Comparison of ENCODE assay signal across 19 cellular contexts in the genomic region with DNA sequence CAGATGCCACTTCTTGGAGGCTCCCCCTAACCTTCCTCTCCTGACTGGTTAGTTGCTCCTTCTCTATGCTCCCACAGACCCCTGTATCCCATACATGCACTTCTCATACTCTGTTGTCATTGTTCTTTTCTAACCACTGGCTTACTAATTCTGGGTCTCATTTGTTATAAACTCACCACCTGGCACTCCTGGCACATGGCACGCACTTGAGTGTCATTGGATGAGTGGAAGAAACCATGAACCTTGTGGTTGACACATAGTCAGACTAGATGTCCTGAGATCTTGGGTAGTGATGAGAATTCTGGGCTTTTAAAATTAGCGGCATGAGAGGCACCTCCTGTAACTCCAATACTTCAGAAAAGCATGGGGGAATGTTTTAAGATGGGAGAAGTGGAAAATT. TPM values are rescaled to one million over a fixed set of nuclear protein-coding genes. Genes with fewer than 3 reads are reported as not detected.
DNase-seq lines count a peak whose midpoint lies in the region; ATAC-seq, FAIRE-seq and TF ChIP-seq lines count a peak whose summit lies in the region.
"Had no signal": no experiment of that assay in that cellular context is flagged by ENCODE, and none has a peak within 500 bp of the region (broad histone marks: within the 10 kb centered on the region; RNA-seq: fewer than 3 reads in every experiment).

No MANE protein-coding gene starts in this region.

- peak; percentile 37 for DNase-seq in activated CD4-positive, alpha-beta T cell treated with anti-CD3 and anti-CD28 coated beads for 36 hours
- no peak for DNase-seq in activated CD4-positive, alpha-beta T cell treated with anti-CD3 and anti-CD28 coated beads for 4 hours
- DNase-seq in activated naive CD8-positive, alpha-beta T cell treated with anti-CD3 and anti-CD28 coated beads for 36 hours: no peak
- DNase-seq in H1 (ENCODE audit: low read depth in 1 of 2, low spot score in 2 of 2) (no peak), mesenchymal stem cell (no peak), NCI-H446 treated with DMSO at 0.1 percent for 48 hours (lab: John Stamatoyannopoulos, UW) (no peak)
- no peak for DNase-seq in stimulated activated naive CD8-positive, alpha-beta T cell treated with anti-CD3 and anti-CD28 coated beads, Interleukin-15, amount 100 ng/mL, for 72 hours
- DNase-seq: CD8-positive, alpha-beta memory T cell; DMS79 treated with DMSO at 0.1 percent for 48 hours; HCEC 1CT; NCI-H1417; NCI-H187 treated with DMSO at 0.1 percent for 48 hours; NCI-H748 treated with DMSO at 0.1 percent for 48 hours; RPMI8226 had no signal

- peaks cover 3% of the 10 kb centered on the region for H3K36me3 Mint-ChIP-seq in activated CD4-positive, alpha-beta T cell treated with anti-CD3 and anti-CD28 coated beads for 36 hours (ENCODE audit: low read depth)
- peaks cover 2% of the 10 kb centered on the region for H3K36me3 Mint-ChIP-seq in activated naive CD8-positive, alpha-beta T cell
- H3K36me3 Mint-ChIP-seq in activated naive CD8-positive, alpha-beta T cell treated with anti-CD3 and anti-CD28 coated beads for 36 hours: peaks cover 3% of the 10 kb centered on the region

- no peak for TF ChIP-seq RAD21 in H1 (IDR thresholded peaks at IDR 0.05 in 1 of 2, conservative IDR thresholded peaks at IDR 0.05 in 1 of 2; ENCODE audit: low read depth in 2 of 2, low read length in 2 of 2)

- peaks cover 35% of the 10 kb centered on the region for H3K4me1 Mint-ChIP-seq in activated CD4-positive, alpha-beta T cell treated with anti-CD3 and anti-CD28 coated beads for 36 hours
- peaks cover 34% of the 10 kb centered on the region for H3K4me1 Mint-ChIP-seq in activated naive CD8-positive, alpha-beta T cell (ENCODE audit: low read depth)
- peaks cover 27% of the 10 kb centered on the region for H3K4me1 Mint-ChIP-seq in activated naive CD8-positive, alpha-beta T cell treated with anti-CD3 and anti-CD28 coated beads for 36 hours
- H3K4me1 Mint-ChIP-seq in stimulated activated naive CD8-positive, alpha-beta T cell treated with anti-CD3 and anti-CD28 coated beads, Interleukin-15, amount 100 ng/mL, for 72 hours: peaks cover 38% of the 10 kb centered on the region

- H3K4me3 ChIP-seq in H1 (ENCODE audit: extremely low read depth in 1 of 4, insufficient read depth in 2 of 4, low read depth in 3 of 4, low read length in 4 of 4) (no peak overlapping the region), mesenchymal stem cell (ENCODE audit: insufficient read depth in 1 of 2, low read depth in 1 of 2, low read length in 2 of 2) (no peak overlapping the region)

- no peak overlapping the region for H3K56ac ChIP-seq in H1 (replicated peaks; ENCODE audit: insufficient read length, low read depth, low read length)

- H4K20me1 ChIP-seq in H1 (replicated peaks in 1 of 2; ENCODE audit: control insufficient read depth in 1 of 2, insufficient read depth in 2 of 2, low read length in 2 of 2): no peaks in the 10 kb centered on the region

- no peak for TF ChIP-seq CTCF in H1 (IDR thresholded peaks at IDR 0.05; ENCODE audit: control extremely low read depth in 1 of 3, insufficient read depth in 1 of 3, low read depth in 1 of 3, low read length in 3 of 3)

- H2BK12ac ChIP-seq in H1 (ENCODE audit: low read depth, low read length) (peak overlapping the region; percentile 52; the same call in 1 of the 2 replicates), mesenchymal stem cell (ENCODE audit: low read length in 2 of 2) (no peak overlapping the region)

- no peaks in the 10 kb centered on the region for H3K36me3 ChIP-seq in H1 (ENCODE audit: control insufficient read depth in 2 of 4, insufficient read depth in 4 of 4, low read length in 3 of 4)
- peaks cover 0 to 10% of the 10 kb centered on the region in 2 experiments for H3K36me3 ChIP-seq in mesenchymal stem cell (ENCODE audit: control insufficient read depth in 1 of 2, insufficient read depth in 2 of 2, low read depth in 1 of 2, low read length in 2 of 2)

- H3K23ac ChIP-seq in H1 (ENCODE audit: insufficient read length) (no peak overlapping the region), mesenchymal stem cell (ENCODE audit: low read length in 2 of 2) (no peak overlapping the region)

- H3K14ac ChIP-seq in H1 (ENCODE audit: insufficient read length): no peak overlapping the region
- H3K14ac ChIP-seq in mesenchymal stem cell (ENCODE audit: low read length in 2 of 2): no peak overlapping the region

- H4K91ac ChIP-seq in H1 (replicated peaks; ENCODE audit: insufficient read length, low read length) (no peak overlapping the region), mesenchymal stem cell (ENCODE audit: low read length) (no peak overlapping the region)

- H3K9me3 Mint-ChIP-seq in activated CD4-positive, alpha-beta T cell treated with anti-CD3 and anti-CD28 coated beads for 36 hours (ENCODE audit: low read depth): no peaks in the 10 kb centered on the region
- H3K9me3 Mint-ChIP-seq in activated naive CD8-positive, alpha-beta T cell (ENCODE audit: low read depth): no peaks in the 10 kb centered on the region
- H3K9me3 Mint-ChIP-seq in activated naive CD8-positive, alpha-beta T cell treated with anti-CD3 and anti-CD28 coated beads for 36 hours: no peaks in the 10 kb centered on the region
- H3K9me3 Mint-ChIP-seq in stimulated activated naive CD8-positive, alpha-beta T cell treated with anti-CD3 and anti-CD28 coated beads, Interleukin-15, amount 100 ng/mL, for 72 hours: no peaks in the 10 kb centered on the region
- H3K9me3 Mint-ChIP-seq: CD8-positive, alpha-beta memory T cell had no signal

- H2AK5ac ChIP-seq in H1 (ENCODE audit: low read depth, low read length) (no peak overlapping the region), mesenchymal stem cell (ENCODE audit: low read length, severe bottlenecking) (no peak overlapping the region)

- no peak overlapping the region for H2BK120ac ChIP-seq in H1 (replicated peaks; ENCODE audit: low read depth, low read length)
- H2BK120ac ChIP-seq in mesenchymal stem cell (ENCODE audit: low read depth, low read length): no peak overlapping the region

- no peak for FAIRE-seq in H1 (lab: Jason Lieb, UNC)
- FAIRE-seq: D721Med had no signal

- H2AFZ ChIP-seq in H1 (ENCODE audit: low read length) (no peak overlapping the region), mesenchymal stem cell (ENCODE audit: low read depth, low read length) (no peak overlapping the region)

- H3K9ac ChIP-seq in H1 (replicated peaks in 1 of 4; ENCODE audit: extremely low read depth in 1 of 4, low read depth in 3 of 4, low read length in 3 of 4) (no peak overlapping the region), mesenchymal stem cell (ENCODE audit: low read length) (no peak overlapping the region)

- H4K8ac ChIP-seq in H1 (ENCODE audit: extremely low read depth, insufficient read depth, low read length) (no peak overlapping the region), mesenchymal stem cell (ENCODE audit: low read length) (no peak overlapping the region)

- H3K4me1 ChIP-seq in H1 (replicated peaks in 1 of 4; ENCODE audit: control insufficient read depth in 3 of 4, insufficient read depth in 4 of 4, low read length in 3 of 4): peaks cover 0 to 2% (median under 1%) of the 10 kb centered on the region in 4 experiments; a peak in 4 of 7 replicates
- H3K4me1 ChIP-seq in mesenchymal stem cell (ENCODE audit: control insufficient read depth, insufficient read depth, low read depth, low read length): no peaks in the 10 kb centered on the region

- H3K9me3 ChIP-seq in H1 (ENCODE audit: insufficient read depth in 2 of 2, low read depth in 1 of 2, low read length in 1 of 2): no peaks in the 10 kb centered on the region
- H3K9me3 ChIP-seq in mesenchymal stem cell (ENCODE audit: control insufficient read depth, low read length): no peaks in the 10 kb centered on the region

- H3K4ac ChIP-seq in H1 (replicated peaks; ENCODE audit: insufficient read length, low read depth, low read length) (no peak overlapping the region), mesenchymal stem cell (ENCODE audit: low read depth in 1 of 2, low read length in 2 of 2) (no peak overlapping the region)

- H3K4me3 Mint-ChIP-seq in activated CD4-positive, alpha-beta T cell treated with anti-CD3 and anti-CD28 coated beads for 36 hours: no peak overlapping the region
- H3K4me3 Mint-ChIP-seq in activated naive CD8-positive, alpha-beta T cell: no peak overlapping the region
- no peak overlapping the region for H3K4me3 Mint-ChIP-seq in activated naive CD8-positive, alpha-beta T cell treated with anti-CD3 and anti-CD28 coated beads for 36 hours
- H3K4me3 Mint-ChIP-seq in stimulated activated naive CD8-positive, alpha-beta T cell treated with anti-CD3 and anti-CD28 coated beads, Interleukin-15, amount 100 ng/mL, for 72 hours: no peak overlapping the region
- H3K4me3 Mint-ChIP-seq: B cell; CD8-positive, alpha-beta memory T cell had no signal

- H3K27ac Mint-ChIP-seq in activated CD4-positive, alpha-beta T cell treated with anti-CD3 and anti-CD28 coated beads for 36 hours: no peak overlapping the region
- H3K27ac Mint-ChIP-seq in activated naive CD8-positive, alpha-beta T cell: peak overlapping the region; percentile 22
- H3K27ac Mint-ChIP-seq in activated naive CD8-positive, alpha-beta T cell treated with anti-CD3 and anti-CD28 coated beads for 36 hours: no peak overlapping the region
- no peak overlapping the region for H3K27ac Mint-ChIP-seq in stimulated activated naive CD8-positive, alpha-beta T cell treated with anti-CD3 and anti-CD28 coated beads, Interleukin-15, amount 100 ng/mL, for 72 hours
- H3K27ac Mint-ChIP-seq: B cell had no signal

- H2BK15ac ChIP-seq in H1 (ENCODE audit: low read length): no peak overlapping the region
- no peak overlapping the region for H2BK15ac ChIP-seq in mesenchymal stem cell (ENCODE audit: low read depth, poor library complexity, severe bottlenecking)

- no peaks in the 10 kb centered on the region for H3K79me2 ChIP-seq in H1 (ENCODE audit: control insufficient read depth in 1 of 2, insufficient read depth in 2 of 2, low read length in 2 of 2)

- H3K18ac ChIP-seq in H1 (ENCODE audit: extremely low read depth, low read length): no peak overlapping the region
- no peak overlapping the region for H3K18ac ChIP-seq in mesenchymal stem cell (ENCODE audit: low read depth in 1 of 2, low read length in 2 of 2)

- intact Hi-C loops in activated CD4-positive, alpha-beta T cell treated with anti-CD3 and anti-CD28 coated beads for 36 hours (cut with DNase I, micrococcal nuclease): no loop called here

- H2BK5ac ChIP-seq in H1 (ENCODE audit: low read depth, low read length): no peak overlapping the region
- no peak overlapping the region for H2BK5ac ChIP-seq in mesenchymal stem cell (ENCODE audit: low read depth, low read length, poor library complexity, severe bottlenecking)

- no peak overlapping the region for H3K4me2 ChIP-seq in H1 (ENCODE audit: insufficient read depth in 1 of 2, low read depth in 2 of 2, low read length in 2 of 2)
- no peak overlapping the region for H3K4me2 ChIP-seq in mesenchymal stem cell (ENCODE audit: low read length, poor library complexity, severe bottlenecking)

- POLR2A ChIA-PET in activated CD4-positive, alpha-beta T cell treated with anti-CD3 and anti-CD28 coated beads for 36 hours (lab: Charles Lee): no interaction called here
- POLR2A ChIA-PET in H1 (lab: Charles Lee; ENCODE audit: partially characterized antibody): no interaction called here

- no peak overlapping the region for H2BK20ac ChIP-seq in H1 (ENCODE audit: low read length)

- H3K27me3 ChIP-seq in H1 (replicated peaks in 1 of 4; ENCODE audit: control insufficient read depth in 3 of 4, extremely low read depth in 1 of 4, insufficient read depth in 3 of 4, low read length in 3 of 4) (no peaks in the 10 kb centered on the region; a peak in 1 of 7 replicates), mesenchymal stem cell (ENCODE audit: control insufficient read depth in 1 of 2, insufficient read depth in 1 of 2, low read length in 2 of 2) (peaks cover 0 to 4% of the 10 kb centered on the region in 2 experiments)

- no peaks in the 10 kb centered on the region; the same call in 1 of the 2 replicates for H3K23me2 ChIP-seq in H1 (ENCODE audit: low read depth, low read length)

- no peak for TF ChIP-seq EP300 in H1 (IDR thresholded peaks at IDR 0.05; ENCODE audit: borderline replicate concordance in 1 of 2, low read depth in 2 of 2, low read length in 2 of 2)

- ATAC-seq in activated CD4-positive, alpha-beta T cell treated with anti-CD3 and anti-CD28 coated beads for 36 hours: peak; percentile 20
- ATAC-seq in stimulated activated naive CD8-positive, alpha-beta T cell treated with anti-CD3 and anti-CD28 coated beads, Interleukin-15, amount 100 ng/mL, for 72 hours: peak; percentile 24

- H3K27ac ChIP-seq in H1 (ENCODE audit: low read depth, low read length) (no peak overlapping the region), mesenchymal stem cell (ENCODE audit: low read length, poor library complexity, severe bottlenecking) (no peak overlapping the region)
- H3K27ac ChIP-seq: 22Rv1, HL-60 had no signal

- CTCF ChIA-PET in activated CD4-positive, alpha-beta T cell treated with anti-CD3 and anti-CD28 coated beads for 36 hours (lab: Charles Lee): no interaction called here
- CTCF ChIA-PET in H1 (lab: Charles Lee; ENCODE audit: partially characterized antibody): interaction anchor here (0.6 to 1.1 kb wide), 3 partner anchors 14 to 367 kb away, joined by 3 to 4 read pairs (median 3); no protein-coding TSS in a partner anchor

- H3K79me1 ChIP-seq in H1 (ENCODE audit: low read depth, low read length) (no peaks in the 10 kb centered on the region), mesenchymal stem cell (replicated peaks; ENCODE audit: low read length, poor library complexity, severe bottlenecking) (no peaks in the 10 kb centered on the region)

- H3K27me3 Mint-ChIP-seq in activated CD4-positive, alpha-beta T cell treated with anti-CD3 and anti-CD28 coated beads for 36 hours: no peaks in the 10 kb centered on the region
- H3K27me3 Mint-ChIP-seq in activated naive CD8-positive, alpha-beta T cell: no peaks in the 10 kb centered on the region
- H3K27me3 Mint-ChIP-seq in activated naive CD8-positive, alpha-beta T cell treated with anti-CD3 and anti-CD28 coated beads for 36 hours: no peaks in the 10 kb centered on the region
- H3K27me3 Mint-ChIP-seq in stimulated activated naive CD8-positive, alpha-beta T cell treated with anti-CD3 and anti-CD28 coated beads, Interleukin-15, amount 100 ng/mL, for 72 hours: no peaks in the 10 kb centered on the region
- H3K27me3 Mint-ChIP-seq: B cell had no signal

- H4K5ac ChIP-seq in H1 (ENCODE audit: insufficient read length, low read depth, low read length): no peak overlapping the region

- 82% methylated on average over 2 of the region's 2 CpGs; no CpG with 5 or more reads in 1 of the 2 experiments for WGBS in H1 (ENCODE audit: extremely low coverage in 1 of 2, insufficient coverage in 1 of 2, insufficient read length in 1 of 2, insufficient replicate concordance in 2 of 2, low coverage in 1 of 2, low lambda C conversion rate in 2 of 2, missing lambda C conversion rate in 1 of 2), 2 experiments
- WGBS in mesenchymal stem cell: 88% methylated on average over 1 of the region's 2 CpGs

- TF ChIP-seq POLR2A in H1 (IDR thresholded peaks at IDR 0.05; ENCODE audit: control extremely low read depth in 1 of 2, low read depth in 2 of 2, low read length in 2 of 2): no peak

RNA-seq across cellular contexts. Expression of a gene that starts 49.3 kb away (rescaled TPM):
- total RNA-seq in activated CD4-positive, alpha-beta T cell treated with anti-CD3 and anti-CD28 coated beads for 36 hours: 1 to 10 TPM; 3.6 to 3.7 TPM
- 1 to 10 TPM; 3.4 to 4.5 TPM for total RNA-seq in activated naive CD8-positive, alpha-beta T cell treated with anti-CD3 and anti-CD28 coated beads for 36 hours
- total RNA-seq in H1 (2021; fragmentation: NEBNext Ultra II Directional; extraction: Animal tissue kit (Norgen Biotek cat#: 25700)): 10.3 and 10.8 TPM in 2 replicates
- 6.3 and 8.7 TPM in 2 replicates for polyA plus RNA-seq in H1 (2011; rRNA removed)
- 4.8 TPM for polyA plus RNA-seq in H1 (2011; cell fraction: cytosol; rRNA removed)
- 10.4 TPM for polyA plus RNA-seq in H1 (2011; cell fraction: nucleus; rRNA removed)
- polyA plus RNA-seq in H1 (2012, experiment 1 of 2): 4.7 to 9.1 TPM (median 6.6 TPM) in 4 replicates
- 6.2 TPM for polyA plus RNA-seq in H1 (2012, experiment 2 of 2)
- 5.7 TPM for polyA plus RNA-seq in H1 (2013, experiment 1 of 2)
- polyA plus RNA-seq in H1 (2013, experiment 2 of 2): 5.1 TPM
- 4.0 and 5.2 TPM in 2 replicates for polyA minus RNA-seq in H1 (2011; rRNA and poly(A)+ RNA removed)
- 4.5 TPM for polyA minus RNA-seq in H1 (2011; cell fraction: cytosol; rRNA and poly(A)+ RNA removed)
- polyA minus RNA-seq in H1 (2011; cell fraction: nucleus; rRNA and poly(A)+ RNA removed): 6.0 TPM
- 10.9 TPM for polyA plus RNA-seq in mesenchymal stem cell (2013, experiment 1 of 2)
- 10.9 TPM for polyA plus RNA-seq in mesenchymal stem cell (2013, experiment 2 of 2)

RNA-seq across cellular contexts. Expression of a gene that starts 51.6 kb away (rescaled TPM):
- total RNA-seq in activated CD4-positive, alpha-beta T cell treated with anti-CD3 and anti-CD28 coated beads for 36 hours: 1 to 10 TPM in 1 of 2 experiments, under 1 TPM in 1; 0.98 to 2.1 TPM
- 1 to 10 TPM; 1.8 to 3.6 TPM for total RNA-seq in activated naive CD8-positive, alpha-beta T cell treated with anti-CD3 and anti-CD28 coated beads for 36 hours
- total RNA-seq in H1 (2021; fragmentation: NEBNext Ultra II Directional; extraction: Animal tissue kit (Norgen Biotek cat#: 25700)): 0.21 and 0.22 TPM in 2 replicates
- polyA plus RNA-seq in H1 (2011; rRNA removed): 0.82 and 0.91 TPM in 2 replicates
- 0.75 TPM for polyA plus RNA-seq in H1 (2011; cell fraction: cytosol; rRNA removed)
- 1.9 TPM for polyA plus RNA-seq in H1 (2011; cell fraction: nucleus; rRNA removed)
- polyA plus RNA-seq in H1 (2012, experiment 1 of 2): 0.29 to 0.92 TPM (median 0.46 TPM) in 4 replicates
- polyA plus RNA-seq in H1 (2012, experiment 2 of 2): 0.56 TPM
- 0.51 TPM for polyA plus RNA-seq in H1 (2013, experiment 1 of 2)
- polyA plus RNA-seq in H1 (2013, experiment 2 of 2): 0.37 TPM
- polyA minus RNA-seq in H1 (2011; rRNA and poly(A)+ RNA removed): 0.66 and 4.2 TPM in 2 replicates
- 1.4 TPM for polyA minus RNA-seq in H1 (2011; cell fraction: cytosol; rRNA and poly(A)+ RNA removed)
- polyA minus RNA-seq in H1 (2011; cell fraction: nucleus; rRNA and poly(A)+ RNA removed): 3.4 TPM
- 4.2 TPM for polyA plus RNA-seq in mesenchymal stem cell (2013, experiment 1 of 2)
- polyA plus RNA-seq in mesenchymal stem cell (2013, experiment 2 of 2): 3.2 TPM
